Comparison of ENCODE assay signal across 1 cellular context in the genomic region with DNA sequence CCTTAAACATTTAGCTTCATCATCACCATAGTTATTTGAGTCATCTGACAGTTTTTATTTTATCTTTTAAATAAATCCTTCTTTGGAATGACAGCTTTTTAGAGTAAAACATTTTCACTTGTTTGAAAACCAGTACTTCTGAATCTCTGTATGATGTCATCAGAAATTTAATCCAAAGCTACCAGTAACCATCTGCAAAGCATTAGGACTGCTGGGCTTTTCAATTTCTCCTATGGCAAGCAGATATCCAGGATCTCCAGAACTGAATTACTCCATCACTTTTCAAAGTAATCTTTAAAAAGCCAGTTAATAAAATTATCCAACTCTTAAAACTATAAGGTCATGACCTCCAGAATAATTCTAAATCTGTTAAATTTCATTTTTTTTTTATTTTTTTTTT.
TF ChIP-seq lines count a peak whose summit lies in the region.

No MANE protein-coding gene starts in this region.

TF ChIP-seq in IMR-90, 13 proteins besides CTCF, POLR2A, EP300 and RAD21:
- TF ChIP-seq MAZ (IDR thresholded peaks at IDR 0.05; ENCODE audit: borderline replicate concordance, low read depth, low read length) (no peak), CEBPB (IDR thresholded peaks at IDR 0.05; ENCODE audit: low read depth, low read length) (no peak), CHD1 (IDR thresholded peaks at IDR 0.05; ENCODE audit: low read depth, low read length) (no peak), RFX5 (IDR thresholded peaks at IDR 0.05; ENCODE audit: low read depth, low read length) (no peak), RCOR1 (IDR thresholded peaks at IDR 0.05; ENCODE audit: insufficient replicate concordance, low read length) (no peak), SMC3 (IDR thresholded peaks at IDR 0.05; ENCODE audit: low read depth, low read length) (no peak), FOS (IDR thresholded peaks at IDR 0.05; ENCODE audit: low read depth, low read length) (no peak), MAFK (IDR thresholded peaks at IDR 0.05; ENCODE audit: low read depth, low read length) (no peak), ELK1 (IDR thresholded peaks at IDR 0.05; ENCODE audit: borderline replicate concordance, low read depth, low read length) (no peak), BHLHE40 (IDR thresholded peaks at IDR 0.05; ENCODE audit: low read depth, low read length) (no peak), MXI1 (IDR thresholded peaks at IDR 0.05; ENCODE audit: borderline replicate concordance, low read depth, low read length) (no peak), NFE2L2 (IDR thresholded peaks at IDR 0.05; ENCODE audit: low read depth, low read length) (no peak)
- TF ChIP-seq, protein P1, sequence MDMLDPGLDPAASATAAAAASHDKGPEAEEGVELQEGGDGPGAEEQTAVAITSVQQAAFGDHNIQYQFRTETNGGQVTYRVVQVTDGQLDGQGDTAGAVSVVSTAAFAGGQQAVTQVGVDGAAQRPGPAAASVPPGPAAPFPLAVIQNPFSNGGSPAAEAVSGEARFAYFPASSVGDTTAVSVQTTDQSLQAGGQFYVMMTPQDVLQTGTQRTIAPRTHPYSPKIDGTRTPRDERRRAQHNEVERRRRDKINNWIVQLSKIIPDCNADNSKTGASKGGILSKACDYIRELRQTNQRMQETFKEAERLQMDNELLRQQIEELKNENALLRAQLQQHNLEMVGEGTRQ (IDR thresholded peaks at IDR 0.05; ENCODE audit: low read depth, low read length) = no peak
TF ChIP-seq in IMR-90: peak in this region for 0.
